25 cellular contexts compared by ENCODE assay signal in the genomic region with DNA sequence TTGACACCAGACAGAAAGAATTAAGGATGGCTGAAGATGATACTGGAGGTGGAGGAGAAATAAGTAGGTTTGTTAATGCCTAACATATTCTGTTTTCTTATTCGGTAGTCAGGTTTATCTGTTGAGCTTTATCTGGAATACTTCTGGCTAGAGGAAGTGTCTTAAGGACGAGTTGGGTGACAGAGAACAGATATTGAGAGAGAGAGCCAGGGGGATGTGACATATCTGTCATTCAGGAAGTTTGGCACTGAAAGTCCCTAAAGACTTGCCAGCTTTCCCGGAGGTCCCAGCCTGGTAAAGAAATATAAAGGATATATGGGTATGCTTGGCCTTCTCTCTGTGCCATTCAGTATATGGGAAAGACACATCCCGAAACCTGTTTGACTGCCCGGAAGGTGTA.
"Had no signal": no experiment of that assay in that cellular context is flagged by ENCODE, and none has a peak within 500 bp of the region (broad histone marks: within the 10 kb centered on the region; RNA-seq: fewer than 3 reads in every experiment).

No MANE protein-coding gene starts in this region.

- DNase-seq: head of caudate nucleus; islet precursor cell; mesendoderm; naive thymus-derived CD4-positive, alpha-beta T cell; pancreas; retina; stimulated activated CD4-positive, alpha-beta T cell treated with anti-CD3 and anti-CD28 coated beads, Interleukin-12 subunit alpha, Interleukin-12 subunit beta, amount 100 ng/mL, for 4 hours; stimulated activated CD4-positive, alpha-beta T cell treated with anti-CD3 and anti-CD28 coated beads, Interleukin-15, amount 100 ng/mL, for 24 hours; stimulated activated CD4-positive, alpha-beta T cell treated with anti-CD3 and anti-CD28 coated beads, Interleukin-2, amount 100 ng/mL, for 24 hours; stimulated activated CD4-positive, alpha-beta T cell treated with anti-CD3 and anti-CD28 coated beads, Interleukin-4, amount 100 ng/mL, for 1 hour; stimulated activated naive B cell treated with anti-CD40 and anti-IgM and Interleukin-4, amounts not matched to agents 10 μg/mL and 1 μg/mL and 100 μg/mL, for 72 hours; stimulated activated naive CD8-positive, alpha-beta T cell treated with anti-CD3 and anti-CD28 coated beads, Interleukin-15, Interleukin-2, amounts not matched to agents 100 U/mL and 50 U/mL, for 24 hours; stomach; testis; thyroid gland; transverse colon had no signal

- H2AFZ ChIP-seq: hepatocyte had no signal

- H3K9me3 ChIP-seq: pancreas, prostate gland, testis, thyroid gland, transverse colon, upper lobe of left lung, vagina had no signal

- H3K79me2 ChIP-seq: hepatocyte had no signal

- H3K4me3 ChIP-seq: hepatocyte, lung, pancreas, prostate gland, skin epidermis, stomach, testis, thyroid gland, transverse colon, upper lobe of left lung, vagina had no signal

- H3K4me2 ChIP-seq: hepatocyte had no signal

- ATAC-seq: left lobe of liver; naive thymus-derived CD4-positive, alpha-beta T cell; natural killer cell treated with Interleukin-12 subunit alpha and Interleukin-12 subunit beta and Interleukin-15 and Interleukin-18, amount 100 ng/mL, for 72 hours; pancreas; sciatic nerve; stimulated activated naive B cell treated with anti-CD40 and anti-IgM and Interleukin-4, amounts not matched to agents 10 μg/mL and 1 μg/mL and 100 μg/mL, for 72 hours; stimulated activated naive CD8-positive, alpha-beta T cell treated with anti-CD3 and anti-CD28 coated beads, Interleukin-15, Interleukin-2, amounts not matched to agents 100 U/mL and 50 U/mL, for 24 hours had no signal

- H3K27ac ChIP-seq: hepatocyte, pancreas, prostate gland, skin epidermis, stomach, testis, thyroid gland, transverse colon, upper lobe of left lung, vagina had no signal

- H3K36me3 ChIP-seq: prostate gland, thyroid gland, transverse colon, upper lobe of left lung, vagina had no signal

- H3K4me1 ChIP-seq: pancreas, prostate gland, stomach, testis, thyroid gland, transverse colon, upper lobe of left lung, vagina had no signal

- H3K27me3 ChIP-seq: hepatocyte, pancreas, stomach, testis, thyroid gland, transverse colon, upper lobe of left lung, vagina had no signal
